8 cellular contexts compared by ENCODE assay signal in genomic region chr5:126449751-126450271, GRCh38. TPM values are rescaled to one million over a fixed set of nuclear protein-coding genes. Genes with fewer than 3 reads are reported as not detected.
DNase-seq lines count a peak whose midpoint lies in the region; ATAC-seq lines count a peak whose summit lies in the region.

No MANE protein-coding gene starts in this region.

- ATAC-seq in GM18498 (IDR thresholded peaks at IDR 0.05; ENCODE audit: unreplicated experiment): peak; percentile 84
- ATAC-seq in HG02623 (IDR thresholded peaks at IDR 0.05; ENCODE audit: unreplicated experiment): peak; percentile 83

- DNase-seq in RPMI7951 (ENCODE audit: low read depth) (peak; percentile 76), hepatic stellate cell (ENCODE audit: low spot score) (peak; percentile 45), retina (no peak), NCI-H128 (lab: John Stamatoyannopoulos, UW; ENCODE audit: unreplicated experiment) (no peak)
- peak; percentile 63 for DNase-seq in activated naive CD4-positive, alpha-beta T cell treated with anti-CD3 and anti-CD28 coated beads, Interleukin-2, amount 50 U/mL, for 16 hours
- peak; percentile 32 to 56 for DNase-seq in stimulated activated CD4-positive, alpha-beta T cell treated with anti-CD3 and anti-CD28 coated beads, Interleukin-4, amount 100 ng/mL, for 48 hours (ENCODE audit: low read depth in 2 of 2)

RNA-seq across cellular contexts. Expression of gene GRAMD2B, which starts 26.6 kb away (rescaled TPM):
- total RNA-seq in RPMI7951 (2014; rRNA removed; shearing (Covaris generic)): 16.3 and 26.0 TPM in 2 replicates

Comparison
In these comparisons a context has a peak if more than half of its experiments do, and no peak if none do; other contexts are left out.
1. DNase-seq: peak in RPMI7951 (single experiment), activated naive CD4-positive, alpha-beta T cell treated with anti-CD3 and anti-CD28 coated beads, Interleukin-2, amount 50 U/mL, for 16 hours (single experiment), hepatic stellate cell (single experiment) and stimulated activated CD4-positive, alpha-beta T cell treated with anti-CD3 and anti-CD28 coated beads, Interleukin-4, amount 100 ng/mL, for 48 hours (2 of 2); none in retina (single experiment) and NCI-H128 (single experiment).